In the genomic region with DNA sequence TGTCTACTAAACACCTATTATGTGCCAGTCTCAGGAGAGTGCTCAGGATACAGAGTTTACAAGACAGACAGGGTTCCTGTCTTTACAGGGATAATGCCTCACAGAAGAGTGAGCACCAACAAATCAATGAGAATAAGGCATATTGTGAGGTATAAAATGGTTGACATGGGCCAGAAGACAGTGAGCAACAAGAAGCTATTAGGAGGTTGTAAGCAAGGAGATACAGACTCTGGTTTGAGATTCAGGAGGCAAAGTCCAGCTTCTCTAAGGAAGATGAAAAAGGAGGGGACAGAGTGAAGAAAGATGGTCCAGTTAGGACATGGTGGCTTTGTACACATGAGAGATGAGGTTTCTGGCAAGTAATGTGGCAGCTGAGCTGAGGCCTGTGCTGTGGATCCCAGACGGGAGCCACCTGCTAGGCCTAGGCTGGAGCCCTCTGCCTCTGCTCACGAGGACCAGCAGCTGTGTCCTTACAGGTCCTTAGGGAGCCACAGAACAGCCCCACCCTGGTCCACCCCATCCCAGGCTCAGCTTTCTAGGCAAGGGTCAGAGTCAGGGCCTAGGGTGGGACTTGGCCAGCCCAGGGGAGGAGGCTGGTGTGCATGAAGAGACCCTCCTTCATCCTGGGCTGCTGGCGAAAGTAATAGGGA, we compare ENCODE assay signal across 18 cellular contexts.
A peak's percentile ranks its signal among the peaks of the same experiment; 100 is the strongest.
DNase-seq lines count a peak whose midpoint lies in the region; ATAC-seq and TF ChIP-seq lines count a peak whose summit lies in the region.
"Had no signal": no experiment of that assay in that cellular context is flagged by ENCODE, and none has a peak within 500 bp of the region (broad histone marks: within the 10 kb centered on the region; RNA-seq: fewer than 3 reads in every experiment).

No MANE protein-coding gene starts in this region.

- no peak for DNase-seq in activated naive CD8-positive, alpha-beta T cell treated with anti-CD3 and anti-CD28 coated beads, Interleukin-2, amount 50 U/mL, for 24 hours
- DNase-seq in activated naive CD8-positive, alpha-beta T cell treated with anti-CD3 and anti-CD28 coated beads for 36 hours = no peak
- DNase-seq in memory B cell (ENCODE audit: low spot score in 2 of 2) (no peak), testis (peak; percentile 34), mesothelial cell of epicardium (ENCODE audit: low spot score in 2 of 2, unreplicated experiment in 2 of 2) (no peak), dermis blood vessel endothelial cell (no peak), ureter (ENCODE audit: low spot score) (no peak)
- DNase-seq: activated CD4-positive, CD25-positive, alpha-beta regulatory T cell treated with anti-CD3 and anti-CD28 coated beads, Interleukin-2, amount 50 U/mL, for 72 hours; activated naive CD4-positive, alpha-beta T cell treated with Interleukin-2 at 50 U/mL for 16 hours; effector CD4-positive, alpha-beta T cell; GDM1; H7; MV-4-11; T-helper 1 cell had no signal

- peaks cover 9% of the 10 kb centered on the region for H3K4me1 ChIP-seq in testis
- H3K4me1 ChIP-seq: Caco-2 had no signal

- TF ChIP-seq POLR2A in testis (IDR thresholded peaks at IDR 0.05) = no peak

- no peaks in the 10 kb centered on the region for H3K27me3 ChIP-seq in testis

- TF ChIP-seq CTCF in testis (IDR thresholded peaks at IDR 0.05) = no peak
- TF ChIP-seq CTCF in mesothelial cell of epicardium (IDR thresholded peaks at IDR 0.05; ENCODE audit: unreplicated experiment) = no peak

- no peaks in the 10 kb centered on the region for H3K9me3 Mint-ChIP-seq in activated naive CD8-positive, alpha-beta T cell treated with anti-CD3 and anti-CD28 coated beads, Interleukin-2, amount 50 U/mL, for 24 hours
- no peaks in the 10 kb centered on the region for H3K9me3 Mint-ChIP-seq in activated naive CD8-positive, alpha-beta T cell treated with anti-CD3 and anti-CD28 coated beads for 36 hours
- H3K9me3 Mint-ChIP-seq in memory B cell (no peaks in the 10 kb centered on the region), mesothelial cell of epicardium (no peaks in the 10 kb centered on the region)
- H3K9me3 Mint-ChIP-seq: IgD-negative memory B cell had no signal

- no peak overlapping the region for H3K4me3 Mint-ChIP-seq in activated naive CD8-positive, alpha-beta T cell treated with anti-CD3 and anti-CD28 coated beads, Interleukin-2, amount 50 U/mL, for 24 hours
- no peak overlapping the region for H3K4me3 Mint-ChIP-seq in activated naive CD8-positive, alpha-beta T cell treated with anti-CD3 and anti-CD28 coated beads for 36 hours
- H3K4me3 Mint-ChIP-seq in memory B cell (no peak overlapping the region), mesothelial cell of epicardium (no peak overlapping the region)
- H3K4me3 Mint-ChIP-seq: nephron had no signal

- H3K27ac ChIP-seq in angular gyrus (ENCODE audit: low read depth, low read length) (peak overlapping the region; percentile 19), testis (no peak overlapping the region)

- no peaks in the 10 kb centered on the region for H3K36me3 ChIP-seq in testis (ENCODE audit: low read depth, missing control alignments)

- H3K27me3 Mint-ChIP-seq in activated naive CD8-positive, alpha-beta T cell treated with anti-CD3 and anti-CD28 coated beads, Interleukin-2, amount 50 U/mL, for 24 hours = peaks cover 3% of the 10 kb centered on the region
- peaks cover 9% of the 10 kb centered on the region for H3K27me3 Mint-ChIP-seq in activated naive CD8-positive, alpha-beta T cell treated with anti-CD3 and anti-CD28 coated beads for 36 hours
- H3K27me3 Mint-ChIP-seq in memory B cell = no peaks in the 10 kb centered on the region
- H3K27me3 Mint-ChIP-seq in mesothelial cell of epicardium (ENCODE audit: low read depth) = peaks cover 71% of the 10 kb centered on the region
- H3K27me3 Mint-ChIP-seq: IgD-negative memory B cell had no signal

- peak overlapping the region; percentile 19 for H3K27ac Mint-ChIP-seq in activated naive CD8-positive, alpha-beta T cell treated with anti-CD3 and anti-CD28 coated beads, Interleukin-2, amount 50 U/mL, for 24 hours
- no peak overlapping the region for H3K27ac Mint-ChIP-seq in activated naive CD8-positive, alpha-beta T cell treated with anti-CD3 and anti-CD28 coated beads for 36 hours
- H3K27ac Mint-ChIP-seq in memory B cell (peak overlapping the region; percentile 9), mesothelial cell of epicardium (no peak overlapping the region)
- H3K27ac Mint-ChIP-seq: nephron had no signal

- WGBS in testis, 2 donors = 83 to 85% methylated on average over 2 to 3 of the region's 3 CpGs

- H3K4me1 Mint-ChIP-seq in activated naive CD8-positive, alpha-beta T cell treated with anti-CD3 and anti-CD28 coated beads, Interleukin-2, amount 50 U/mL, for 24 hours = no peaks in the 10 kb centered on the region
- H3K4me1 Mint-ChIP-seq in activated naive CD8-positive, alpha-beta T cell treated with anti-CD3 and anti-CD28 coated beads for 36 hours = no peaks in the 10 kb centered on the region
- H3K4me1 Mint-ChIP-seq in memory B cell (peaks cover 37% of the 10 kb centered on the region), mesothelial cell of epicardium (no peaks in the 10 kb centered on the region)

- no peaks in the 10 kb centered on the region for H3K9me3 ChIP-seq in testis
- H3K9me3 ChIP-seq: Caco-2 had no signal

- no peaks in the 10 kb centered on the region for H3K36me3 Mint-ChIP-seq in activated naive CD8-positive, alpha-beta T cell treated with anti-CD3 and anti-CD28 coated beads, Interleukin-2, amount 50 U/mL, for 24 hours (ENCODE audit: low read depth)
- H3K36me3 Mint-ChIP-seq in activated naive CD8-positive, alpha-beta T cell treated with anti-CD3 and anti-CD28 coated beads for 36 hours = no peaks in the 10 kb centered on the region
- H3K36me3 Mint-ChIP-seq in memory B cell = no peaks in the 10 kb centered on the region
- H3K36me3 Mint-ChIP-seq in mesothelial cell of epicardium = no peaks in the 10 kb centered on the region
- H3K36me3 Mint-ChIP-seq: IgD-negative memory B cell had no signal

- ATAC-seq in activated naive CD8-positive, alpha-beta T cell treated with anti-CD3 and anti-CD28 coated beads, Interleukin-2, amount 50 U/mL, for 24 hours = no peak
- no peak for ATAC-seq in memory B cell (ENCODE audit: low read depth)

- H3K4me3 ChIP-seq in testis = no peak overlapping the region

- intact Hi-C loops in testis (cut with DNase I; ENCODE audit: low total_unique reads) = no loop called here

Comparison
In these comparisons a context has a peak if more than half of its experiments do, and no peak if none do; other contexts are left out.
1. H3K27ac Mint-ChIP-seq: peak in activated naive CD8-positive, alpha-beta T cell treated with anti-CD3 and anti-CD28 coated beads, Interleukin-2, amount 50 U/mL, for 24 hours (single experiment) and memory B cell (single experiment); none in activated naive CD8-positive, alpha-beta T cell treated with anti-CD3 and anti-CD28 coated beads for 36 hours (single experiment) and mesothelial cell of epicardium (single experiment).